In the genomic region with DNA sequence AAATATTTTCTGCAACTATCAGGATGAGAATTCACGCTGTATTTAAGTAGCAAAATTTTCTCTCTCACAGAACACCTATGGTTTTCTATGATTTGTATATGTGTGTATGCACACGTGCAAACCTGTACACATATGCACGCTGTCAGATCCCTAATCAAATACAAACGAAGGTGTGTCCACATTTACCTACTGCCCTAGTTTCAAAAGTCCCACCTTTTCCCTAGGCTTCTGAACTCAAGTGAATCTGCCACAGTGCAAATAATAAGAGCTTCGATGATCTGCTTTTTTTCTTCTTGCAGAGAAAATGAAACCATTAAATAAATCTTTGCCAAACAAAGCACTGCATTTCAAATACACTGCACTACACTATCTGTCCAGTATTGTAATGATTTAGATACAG, we compare ENCODE assay signal across 19 cellular contexts. TPM values are rescaled to one million over a fixed set of nuclear protein-coding genes. Genes with fewer than 3 reads are reported as not detected.
DNase-seq lines count a peak whose midpoint lies in the region; ATAC-seq, FAIRE-seq and TF ChIP-seq lines count a peak whose summit lies in the region.
"Had no signal": no experiment of that assay in that cellular context is flagged by ENCODE, and none has a peak within 500 bp of the region (broad histone marks: within the 10 kb centered on the region; RNA-seq: fewer than 3 reads in every experiment).

No MANE protein-coding gene starts in this region.

- peak overlapping the region; percentile 54 for H3K4me2 ChIP-seq in GM12878 (ENCODE audit: control insufficient read depth, insufficient read depth)
- H3K4me2 ChIP-seq: A549 had no signal

- 0 out of 4 replicates have a peak, but pooled peaks cover 0 to 6% of the 10 kb centered on the region in 2 experiments for H3K36me3 ChIP-seq in GM12878 (ENCODE audit: control insufficient read depth in 2 of 2, insufficient read depth in 2 of 2, low read length in 1 of 2)
- H3K36me3 ChIP-seq: tibial artery had no signal

- no peak for TF ChIP-seq RAD21 in GM12878 (IDR thresholded peaks at IDR 0.05; ENCODE audit: insufficient read depth, low read depth, low read length)

- no peak for ATAC-seq in GM12878
- ATAC-seq in naive thymus-derived CD8-positive, alpha-beta T cell = no peak
- ATAC-seq in left cardiac atrium = no peak
- no peak for ATAC-seq in left ventricle myocardium superior
- ATAC-seq: A549, sciatic nerve had no signal

- DNase-seq in activated CD4-positive, alpha-beta T cell treated with anti-CD3 and anti-CD28 coated beads, Interleukin-2, amount 10 ng/mL, durations not matched to agents 24 days and 14 days = no peak
- no peak for DNase-seq in activated CD4-positive, alpha-beta T cell treated with anti-CD3 and anti-CD28 coated beads, Interleukin-2, amount 50 U/mL, for 4 hours
- peak; percentile 8 for DNase-seq in NCI-H69 (lab: John Stamatoyannopoulos, UW)
- DNase-seq in GM12878 (ENCODE audit: low read depth, low spot score) = no peak
- no peak for DNase-seq in naive thymus-derived CD8-positive, alpha-beta T cell
- no peak for DNase-seq in DMS 273 (lab: John Stamatoyannopoulos, UW; ENCODE audit: unreplicated experiment)
- no peak for DNase-seq in left cardiac atrium
- DNase-seq in left ventricle myocardium superior = no peak
- DNase-seq: HFFc6; immature natural killer cell; NCI-H2081; stimulated activated CD4-positive, alpha-beta T cell treated with anti-CD3 and anti-CD28 coated beads, Interleukin-4, amount 100 ng/mL, for 1 hour; stimulated activated CD8-positive, alpha-beta memory T cell treated with anti-CD3 and anti-CD28 coated beads, Interleukin-4, amount 100 ng/mL, for 48 hours; tibial artery had no signal

- no peak overlapping the region for H3K9ac ChIP-seq in GM12878 (ENCODE audit: control insufficient read depth, insufficient read depth, low read length)

- peaks cover 3% of the 10 kb centered on the region for H3K9me3 ChIP-seq in GM12878 (replicated peaks; ENCODE audit: control insufficient read depth, insufficient read depth, low read length)
- H3K9me3 ChIP-seq: A549, tibial artery had no signal

- POLR2A ChIA-PET in GM12878 (lab: Charles Lee) = interaction anchor here (0.5 to 6.6 kb wide), 5 partner anchors 11 to 221 kb away, joined by 3 to 27 read pairs (median 4); no protein-coding TSS in a partner anchor
- POLR2A ChIA-PET in naive thymus-derived CD8-positive, alpha-beta T cell (lab: Charles Lee) = interaction anchor here (8.0 kb wide), 1 partner anchor 10 kb away, joined by 128 read pairs; no protein-coding TSS in a partner anchor

- no peak overlapping the region for H3K27ac ChIP-seq in GM12878 (ENCODE audit: control insufficient read depth, insufficient read depth)
- H3K27ac ChIP-seq: A549, coronary artery, tibial artery had no signal

- H3K4me3 ChIP-seq in GM12878 = 0 out of 2 replicates have a peak overlapping the region, but pooled peaks have one; percentile 10
- H3K4me3 ChIP-seq: A549, coronary artery, tibial artery had no signal

- H2AFZ ChIP-seq in GM12878 (ENCODE audit: control insufficient read depth, low read depth, low read length) = no peak overlapping the region

- RAD21 ChIA-PET in GM12878 (lab: Charles Lee; ENCODE audit: unreplicated experiment) = interaction anchor here (0.8 to 6.8 kb wide), 12 partner anchors 10 to 245 kb away, joined by 3 to 51 read pairs (median 4); no protein-coding TSS in a partner anchor

- H3K27me3 ChIP-seq in GM12878 (replicated peaks in 1 of 2; ENCODE audit: control insufficient read depth in 2 of 2, insufficient read depth in 2 of 2, low read length in 1 of 2) = no peaks in the 10 kb centered on the region
- H3K27me3 ChIP-seq: tibial artery had no signal

- H3K36me3 Mint-ChIP-seq in activated CD4-positive, alpha-beta T cell treated with anti-CD3 and anti-CD28 coated beads, Interleukin-2, amount 10 ng/mL, durations not matched to agents 24 days and 14 days (ENCODE audit: low read depth) = peaks cover 30% of the 10 kb centered on the region
- peaks cover 0 to 12% (median 7%) of the 10 kb centered on the region in 3 donors for H3K36me3 Mint-ChIP-seq in naive thymus-derived CD8-positive, alpha-beta T cell
- H3K36me3 Mint-ChIP-seq: immature natural killer cell, mesothelial cell of epicardium, WTC11 had no signal

- peak overlapping the region; percentile 67 for H3K4me3 Mint-ChIP-seq in activated CD4-positive, alpha-beta T cell treated with anti-CD3 and anti-CD28 coated beads, Interleukin-2, amount 10 ng/mL, durations not matched to agents 24 days and 14 days
- H3K4me3 Mint-ChIP-seq in naive thymus-derived CD8-positive, alpha-beta T cell = peak overlapping the region; percentile 0 to 72 (median 62)
- H3K4me3 Mint-ChIP-seq: HFFc6, immature natural killer cell, mesothelial cell of epicardium, WTC11 had no signal

- peaks cover 70% of the 10 kb centered on the region for H3K4me1 Mint-ChIP-seq in activated CD4-positive, alpha-beta T cell treated with anti-CD3 and anti-CD28 coated beads, Interleukin-2, amount 10 ng/mL, durations not matched to agents 24 days and 14 days
- H3K4me1 Mint-ChIP-seq in naive thymus-derived CD8-positive, alpha-beta T cell = peaks cover 36 to 98% (median 82%) of the 10 kb centered on the region in 4 donors

- no peaks in the 10 kb centered on the region for H3K9me3 Mint-ChIP-seq in activated CD4-positive, alpha-beta T cell treated with anti-CD3 and anti-CD28 coated beads, Interleukin-2, amount 10 ng/mL, durations not matched to agents 24 days and 14 days
- H3K9me3 Mint-ChIP-seq in naive thymus-derived CD8-positive, alpha-beta T cell = no peaks in the 10 kb centered on the region
- H3K9me3 Mint-ChIP-seq: HFFc6, immature natural killer cell, mesothelial cell of epicardium, WTC11 had no signal

- TF ChIP-seq POLR2A in GM12878 (IDR thresholded peaks at IDR 0.05; ENCODE audit: low read depth, low read length) = no peak

- no TSS peak for BruUV-seq in GM12878 (replicated peaks; lab: Mats Ljungman, UMichigan)

- no peak for FAIRE-seq in GM12878 (lab: Jason Lieb, UNC)
- FAIRE-seq: A549 had no signal

- no peak overlapping the region for H3K27ac Mint-ChIP-seq in activated CD4-positive, alpha-beta T cell treated with anti-CD3 and anti-CD28 coated beads, Interleukin-2, amount 10 ng/mL, durations not matched to agents 24 days and 14 days
- H3K27ac Mint-ChIP-seq in naive thymus-derived CD8-positive, alpha-beta T cell = peak overlapping the region; percentile 41 to 98 (median 76)
- H3K27ac Mint-ChIP-seq: mesothelial cell of epicardium, WTC11 had no signal

- TF ChIP-seq CTCF in GM12878 (IDR thresholded peaks at IDR 0.05 in 2 of 3, conservative IDR thresholded peaks at IDR 0.05 in 1 of 3; ENCODE audit: control insufficient read depth in 2 of 3, extremely low read depth in 1 of 3, insufficient read depth in 1 of 3, low read depth in 3 of 3, low read length in 3 of 3) = no peak

- H4K20me1 ChIP-seq in GM12878 (ENCODE audit: control insufficient read depth, insufficient read depth) = no peaks in the 10 kb centered on the region

- SMC1A ChIA-PET in GM12878 (lab: Charles Lee; ENCODE audit: uncharacterized antibody, unreplicated experiment) = interaction anchor here (1.1 to 11.3 kb wide), 5 partner anchors 11 to 341 kb away, joined by 3 to 75 read pairs (median 4); no protein-coding TSS in a partner anchor

- H3K79me2 ChIP-seq in GM12878 (ENCODE audit: control insufficient read depth, insufficient read depth, low read length) = peaks cover 99% of the 10 kb centered on the region

- intact Hi-C loops in activated CD4-positive, alpha-beta T cell treated with anti-CD3 and anti-CD28 coated beads, Interleukin-2, amount 10 ng/mL, durations not matched to agents 24 days and 14 days (cut with micrococcal nuclease) = no loop called here
- intact Hi-C loops in GM12878 (cut with micrococcal nuclease; ENCODE audit: unreplicated experiment) = no loop called here
- intact Hi-C loops in left cardiac atrium (cut with DNase I) = no loop called here
- intact Hi-C loops in left ventricle myocardium superior (cut with micrococcal nuclease) = no loop called here

- no peaks in the 10 kb centered on the region for H3K27me3 Mint-ChIP-seq in activated CD4-positive, alpha-beta T cell treated with anti-CD3 and anti-CD28 coated beads, Interleukin-2, amount 10 ng/mL, durations not matched to agents 24 days and 14 days
- H3K27me3 Mint-ChIP-seq in naive thymus-derived CD8-positive, alpha-beta T cell = no peaks in the 10 kb centered on the region

- CTCF ChIA-PET in GM12878 (lab: Yijun Ruan, JAX) = interaction anchor here (1.0 to 2.0 kb wide), 7 partner anchors 8 to 246 kb away, joined by 3 to 5 read pairs (median 3); no protein-coding TSS in a partner anchor

- H3K4me1 ChIP-seq in GM12878 (ENCODE audit: control insufficient read depth, insufficient read depth, low read length) = peaks cover 32% of the 10 kb centered on the region

- in situ Hi-C loops in GM12878 (cut with MboI) = no loop called here

- no peak for TF ChIP-seq EP300 in GM12878 (IDR thresholded peaks at IDR 0.05; ENCODE audit: borderline replicate concordance in 1 of 2, control insufficient read depth in 1 of 2, low read depth in 2 of 2, low read length in 2 of 2)

- 59% methylated on average over 5 of the region's 5 CpGs for WGBS in GM12878 (ENCODE audit: insufficient coverage, insufficient replicate concordance, low lambda C conversion rate, missing lambda C conversion rate)

TF ChIP-seq in GM12878, 131 proteins besides CTCF, POLR2A, EP300 and RAD21 (continues in another document):
- TF ChIP-seq CHD4 (IDR thresholded peaks at IDR 0.05) (no peak), SREBF1 (IDR thresholded peaks at IDR 0.05; ENCODE audit: low read length) (no peak)

RNA-seq across cellular contexts. Expression of gene HIVEP2, which starts 6.5 kb away (rescaled TPM):
- total RNA-seq in activated CD4-positive, alpha-beta T cell treated with anti-CD3 and anti-CD28 coated beads, Interleukin-2, amount 10 ng/mL, durations not matched to agents 24 days and 14 days = 27.1 and 28.0 TPM in 2 replicates
- total RNA-seq in GM12878 (2013; cell fraction: nucleolus; rRNA removed) = 139 and 140 TPM in 2 replicates
- total RNA-seq in GM12878 (2014; rRNA removed) = 11.6 and 14.7 TPM in 2 replicates
- total RNA-seq in GM12878 (2014; rRNA removed; fragmentation: Illumina TruSeq; extraction: Trizol) = 15.5 and 15.9 TPM in 2 replicates
- 15.7 and 18.2 TPM in 2 replicates for total RNA-seq in GM12878 (2021)
- 5.6 TPM for polyA plus RNA-seq in GM12878 (2011; ENCODE audit: low read depth)
- 13.2 and 14.4 TPM in 2 replicates for polyA plus RNA-seq in GM12878 (2011; rRNA removed)
- polyA plus RNA-seq in GM12878 (2011; cell fraction: cytosol; rRNA removed) = 13.0 and 14.7 TPM in 2 replicates
- 24.2 and 25.1 TPM in 2 replicates for polyA plus RNA-seq in GM12878 (2011; cell fraction: nucleus; rRNA removed)
- 6.4 and 10.4 TPM in 2 replicates for polyA plus RNA-seq in GM12878 (2012)
- 13.6 and 16.5 TPM in 2 replicates for polyA plus RNA-seq in GM12878 (2014; fragmentation: Illumina TruSeq; extraction: Trizol)
- 1 to 10 TPM; 1.2 to 1.6 TPM for polyA plus RNA-seq in GM12878 (2014; fragmentation: Nextera tagmentation; extraction: Ambion mirVana)
- 8.8 TPM in 2 replicates for polyA plus RNA-seq in GM12878 (2014; rRNA removed)
- polyA plus RNA-seq in GM12878 (2016; fragmentation: Nextera tagmentation; extraction: Ambion mirVana) = 1 to 10 TPM; 4.4 to 5.0 TPM
- polyA minus RNA-seq in GM12878 (2011; rRNA and poly(A)+ RNA removed) = 47.2 and 50.2 TPM in 2 replicates
- polyA minus RNA-seq in GM12878 (2011; cell fraction: cytosol; rRNA and poly(A)+ RNA removed) = 13.0 and 14.1 TPM in 2 replicates
- polyA minus RNA-seq in GM12878 (2011; cell fraction: nucleus; rRNA and poly(A)+ RNA removed) = 22.6 and 29.6 TPM in 2 replicates
- 10 to 100 TPM; 84.8 to 99.2 TPM for total RNA-seq in naive thymus-derived CD8-positive, alpha-beta T cell
- polyA plus RNA-seq in naive thymus-derived CD8-positive, alpha-beta T cell = 10 to 100 TPM in 2 of 3 donors, 1 to 10 TPM in 1; 6.5 to 17.1 (median 12.5) TPM
- 10 to 100 TPM; 13.3 to 25.4 TPM for total RNA-seq in left cardiac atrium
- total RNA-seq in left ventricle myocardium superior = 14.4 TPM
